In genomic region chr4:4433941-4434340, GRCh38 we compare ENCODE assay signal across 28 cellular contexts. TPM values are rescaled to one million over a fixed set of nuclear protein-coding genes. Genes with fewer than 3 reads are reported as not detected.
"Had no signal": no experiment of that assay in that cellular context is flagged by ENCODE, and none has a peak within 500 bp of the region (broad histone marks: within the 10 kb centered on the region; RNA-seq: fewer than 3 reads in every experiment).

No MANE protein-coding gene starts in this region.

- H3K27ac ChIP-seq: dorsolateral prefrontal cortex, epithelial cell of prostate, gastrocnemius medialis, neural progenitor cell, parathyroid adenoma, psoas muscle, right lobe of liver, stomach, tibial artery had no signal

- DNase-seq: caudate nucleus; cerebellar nuclear complex; dorsolateral prefrontal cortex; effector CD4-positive, alpha-beta T cell; foreskin fibroblast; gastrocnemius medialis; head of caudate nucleus; hippocampal formation; left colon; mesenchymal stem cell; mucosa of descending colon; naive B cell; psoas muscle; right lobe of liver; stimulated activated CD4-positive, alpha-beta T cell treated with anti-CD3 and anti-CD28 coated beads, Interleukin-2, amount 100 ng/mL, for 24 hours; stimulated activated CD4-positive, alpha-beta T cell treated with anti-CD3 and anti-CD28 coated beads, Interleukin-4, amount 100 ng/mL, for 24 hours; stimulated activated naive CD4-positive, alpha-beta T cell treated with Interleukin-2 at 50 U/mL for 16 hours; stomach; tibial artery had no signal

- H3K36me3 ChIP-seq: neural progenitor cell had no signal

- H3K4me1 ChIP-seq: gastrocnemius medialis, neural progenitor cell, parathyroid adenoma, psoas muscle, right lobe of liver, stomach, tibial artery had no signal

- ATAC-seq: esophagus mucosa; gastrocnemius medialis; left colon; mucosa of descending colon; natural killer cell treated with Interleukin-12 subunit alpha and Interleukin-12 subunit beta and Interleukin-15 and Interleukin-18, amount 100 ng/mL, for 72 hours; psoas muscle; right lobe of liver; stimulated activated effector memory CD8-positive, alpha-beta T cell treated with anti-CD3 and anti-CD28 coated beads, Interleukin-12 subunit alpha, Interleukin-12 subunit beta, amount 100 ng/mL, for 72 hours had no signal

- H3K27me3 ChIP-seq: dorsolateral prefrontal cortex, gastrocnemius medialis, neural progenitor cell, right lobe of liver, stomach, tibial artery had no signal

- H3K9me3 ChIP-seq: gastrocnemius medialis, mucosa of descending colon, psoas muscle, right lobe of liver, stomach, tibial artery had no signal

- H3K4me3 ChIP-seq: dorsolateral prefrontal cortex, gastrocnemius medialis, lung, mucosa of descending colon, neural progenitor cell, psoas muscle, right lobe of liver, stomach, tibial artery had no signal

RNA-seq across cellular contexts. Expression of gene NSG1, which starts 47.0 kb away (rescaled TPM):
- total RNA-seq: glomerular endothelial cell, osteoblast had no signal
